ENCODE assay signal across 10 cellular contexts in genomic region chr5:96781031-96781733, GRCh38. TPM values are rescaled to one million over a fixed set of nuclear protein-coding genes. Genes with fewer than 3 reads are reported as not detected.
DNase-seq lines count a peak whose midpoint lies in the region; ATAC-seq, FAIRE-seq and TF ChIP-seq lines count a peak whose summit lies in the region.
"Had no signal": no experiment of that assay in that cellular context is flagged by ENCODE, and none has a peak within 500 bp of the region (broad histone marks: within the 10 kb centered on the region; RNA-seq: fewer than 3 reads in every experiment).

No MANE protein-coding gene starts in this region.

- H3K36me3 ChIP-seq in stomach = peaks cover 21 to 100% (median 88%) of the 10 kb centered on the region in 4 donors

- H3K9me3 ChIP-seq in T-helper 17 cell (ENCODE audit: control insufficient read depth, low read length, poor library complexity, severe bottlenecking) (no peaks in the 10 kb centered on the region), stomach (no peaks in the 10 kb centered on the region)

- 18 to 38% (median 33%) methylated on average over 1 of the region's 1 CpG for WGBS in stomach, 5 donors

- H3K27ac Mint-ChIP-seq in activated CD4-positive, alpha-beta T cell treated with anti-CD3 and anti-CD28 coated beads, Interleukin-2, amount 10 ng/mL, durations not matched to agents 7 days and 5 days = peak overlapping the region; percentile 9
- H3K27ac Mint-ChIP-seq in T-helper 17 cell = peak overlapping the region; percentile 57

- H3K9me3 Mint-ChIP-seq in activated CD4-positive, alpha-beta T cell treated with anti-CD3 and anti-CD28 coated beads, Interleukin-2, amount 10 ng/mL, durations not matched to agents 7 days and 5 days = no peaks in the 10 kb centered on the region

- FAIRE-seq in frontal cortex (lab: Jason Lieb, UNC) = no peak
- FAIRE-seq: A204.1 had no signal

- no peaks in the 10 kb centered on the region for H3K27me3 Mint-ChIP-seq in activated CD4-positive, alpha-beta T cell treated with anti-CD3 and anti-CD28 coated beads, Interleukin-2, amount 10 ng/mL, durations not matched to agents 7 days and 5 days
- H3K27me3 Mint-ChIP-seq in T-helper 17 cell = no peaks in the 10 kb centered on the region

- peaks cover 84% of the 10 kb centered on the region for H3K36me3 Mint-ChIP-seq in activated CD4-positive, alpha-beta T cell treated with anti-CD3 and anti-CD28 coated beads, Interleukin-2, amount 10 ng/mL, durations not matched to agents 7 days and 5 days (ENCODE audit: low read depth)
- peaks cover 15% of the 10 kb centered on the region for H3K36me3 Mint-ChIP-seq in T-helper 17 cell (ENCODE audit: low read depth)

- TF ChIP-seq CTCF in stomach (IDR thresholded peaks at IDR 0.05) = no peak

- no peak for TF ChIP-seq EP300 in stomach (IDR thresholded peaks at IDR 0.05)

- TF ChIP-seq POLR2A in stomach (IDR thresholded peaks at IDR 0.05) = no peak

- H3K4me3 ChIP-seq in stomach = no peak overlapping the region

- POLR2A ChIA-PET in activated CD4-positive, alpha-beta T cell treated with anti-CD3 and anti-CD28 coated beads, Interleukin-2, amount 10 ng/mL, durations not matched to agents 7 days and 5 days (lab: Charles Lee) = no interaction called here

- no peak for DNase-seq in activated CD4-positive, alpha-beta T cell treated with anti-CD3 and anti-CD28 coated beads, Interleukin-2, amount 10 ng/mL, durations not matched to agents 7 days and 5 days
- no peak for DNase-seq in activated CD4-positive, alpha-beta T cell treated with anti-CD3 and anti-CD28 coated beads, Interleukin-2, amount 50 U/mL, for 4 hours
- no peak for DNase-seq in T-helper 17 cell
- peak; percentile 30 for DNase-seq in glomerular visceral epithelial cell (ENCODE audit: extremely low spot score)
- no peak for DNase-seq in stomach
- DNase-seq in frontal cortex (ENCODE audit: low spot score in 2 of 2) = no peak
- no peak for DNase-seq in NOMO-1 treated with dmso at 0.1 percent for 144 hours (lab: John Stamatoyannopoulos, UW; ENCODE audit: unreplicated experiment)
- DNase-seq: NCI-H510A had no signal

- CTCF ChIA-PET in activated CD4-positive, alpha-beta T cell treated with anti-CD3 and anti-CD28 coated beads, Interleukin-2, amount 10 ng/mL, durations not matched to agents 7 days and 5 days (lab: Charles Lee) = interaction anchor here (0.8 to 2.1 kb wide), 4 partner anchors 10 to 23 kb away, joined by 3 to 7 read pairs (median 4); no protein-coding TSS in a partner anchor

- H3K27me3 ChIP-seq in stomach = no peaks in the 10 kb centered on the region

- H3K4me1 Mint-ChIP-seq in activated CD4-positive, alpha-beta T cell treated with anti-CD3 and anti-CD28 coated beads, Interleukin-2, amount 10 ng/mL, durations not matched to agents 7 days and 5 days = no peaks in the 10 kb centered on the region
- peaks cover 14% of the 10 kb centered on the region for H3K4me1 Mint-ChIP-seq in T-helper 17 cell

- peak overlapping the region in 3 of 5 donors; percentile 20 to 55 (median 34) for H3K27ac ChIP-seq in stomach

- ATAC-seq in T-helper 17 cell (no peak), GM19467 (IDR thresholded peaks at IDR 0.05; ENCODE audit: unreplicated experiment) (no peak)

- H3K4me1 ChIP-seq in stomach = peaks cover 0 to 40% (median 25%) of the 10 kb centered on the region in 4 donors

- H3K4me3 Mint-ChIP-seq in activated CD4-positive, alpha-beta T cell treated with anti-CD3 and anti-CD28 coated beads, Interleukin-2, amount 10 ng/mL, durations not matched to agents 7 days and 5 days = no peak overlapping the region
- H3K4me3 Mint-ChIP-seq in T-helper 17 cell = no peak overlapping the region

- intact Hi-C loops in stomach (cut with DNase I; ENCODE audit: low total_unique reads) = no loop called here

RNA-seq across cellular contexts. Expression of gene ERAP1, which starts 26.6 kb away (rescaled TPM):
- 100 to 1,000 TPM; 117 to 161 TPM for total RNA-seq in activated CD4-positive, alpha-beta T cell treated with anti-CD3 and anti-CD28 coated beads, Interleukin-2, amount 10 ng/mL, durations not matched to agents 7 days and 5 days
- total RNA-seq in T-helper 17 cell (10 to 100 TPM; 70.4 to 79.1 TPM), stomach (10 to 100 TPM; 23.5 to 69.4 (median 53.6) TPM), frontal cortex (12.6 TPM)
- polyA plus RNA-seq in stomach = 1 to 10 TPM; 5.5 to 8.0 (median 5.9) TPM
